In the genomic region with DNA sequence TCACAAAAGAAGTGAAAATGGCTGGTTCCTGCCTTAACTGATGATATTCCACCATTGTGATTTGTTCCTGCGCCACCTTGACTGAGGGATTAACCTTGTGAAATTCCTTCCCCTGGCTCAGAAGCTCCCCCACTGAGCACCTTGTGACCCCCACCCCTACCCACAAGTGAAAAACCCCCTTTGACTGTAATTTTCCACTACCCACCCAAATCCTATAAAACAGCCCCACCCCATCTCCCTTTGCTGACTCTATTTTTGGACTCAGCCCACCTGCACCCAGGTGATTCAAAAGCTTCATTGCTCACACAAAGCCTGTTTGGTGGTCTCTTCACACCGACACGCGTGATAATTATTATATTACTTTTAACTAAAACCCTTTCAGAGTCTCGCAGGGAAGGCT, we compare ENCODE assay signal across 5 cellular contexts. TPM values are rescaled to one million over a fixed set of nuclear protein-coding genes. Genes with fewer than 3 reads are reported as not detected.
"Had no signal": no experiment of that assay in that cellular context is flagged by ENCODE, and none has a peak within 500 bp of the region (broad histone marks: within the 10 kb centered on the region; RNA-seq: fewer than 3 reads in every experiment).

No MANE protein-coding gene starts in this region.

RNA-seq across cellular contexts. Expression of gene SELL, which starts 23.0 kb away (rescaled TPM):
- total RNA-seq: GM23338, H1, H9, HT-29, IMR-90 had no signal
- polyA plus RNA-seq: GM23338, H1, IMR-90 had no signal

RNA-seq across cellular contexts. Expression of gene SELE, which starts 45.5 kb away (rescaled TPM):
- total RNA-seq: GM23338, H1, H9, HT-29, IMR-90 had no signal
- polyA plus RNA-seq: GM23338, H1, IMR-90 had no signal

RNA-seq across cellular contexts. Expression of gene SELP, which starts 58.5 kb away (rescaled TPM):
- total RNA-seq: GM23338, H1, H9, HT-29, IMR-90 had no signal
- polyA plus RNA-seq: GM23338, H1, IMR-90 had no signal
